Comparison of ENCODE assay signal across 14 cellular contexts in the genomic region with DNA sequence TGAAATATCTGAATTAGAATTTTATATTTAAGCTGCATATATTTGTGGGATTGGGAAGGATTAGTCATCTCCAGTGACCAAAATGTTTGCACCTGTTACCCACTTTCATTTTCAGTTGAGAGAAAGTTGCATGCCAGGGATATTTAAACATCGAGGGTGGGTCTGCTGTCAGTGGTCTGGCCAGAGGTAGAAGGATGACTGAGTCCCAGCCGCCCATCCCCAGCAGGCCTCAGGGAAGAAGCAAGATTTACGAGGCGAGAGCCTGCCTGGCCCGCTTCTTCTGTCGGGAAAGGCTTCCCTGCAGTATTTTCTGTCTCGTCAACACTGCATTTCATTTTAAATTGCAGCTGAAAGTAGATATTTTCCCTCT. TPM values are rescaled to one million over a fixed set of nuclear protein-coding genes. Genes with fewer than 3 reads are reported as not detected.
DNase-seq lines count a peak whose midpoint lies in the region; ATAC-seq and TF ChIP-seq lines count a peak whose summit lies in the region.
"Had no signal": no experiment of that assay in that cellular context is flagged by ENCODE, and none has a peak within 500 bp of the region (broad histone marks: within the 10 kb centered on the region; RNA-seq: fewer than 3 reads in every experiment).

No MANE protein-coding gene starts in this region.

- H3K36me3 ChIP-seq in PC-3 (ENCODE audit: low read depth, low read length) (no peaks in the 10 kb centered on the region), gastroesophageal sphincter (no peaks in the 10 kb centered on the region), spleen (no peaks in the 10 kb centered on the region), prostate gland (no peaks in the 10 kb centered on the region)
- H3K36me3 ChIP-seq: cardiac muscle cell, tibial artery had no signal

- peaks cover 40% of the 10 kb centered on the region for H3K4me1 Mint-ChIP-seq in activated CD4-positive, alpha-beta memory T cell treated with anti-CD3 and anti-CD28 coated beads, Interleukin-2, amount 10 ng/mL, durations not matched to agents 7 days and 5 days
- H3K4me1 Mint-ChIP-seq in activated CD4-positive, alpha-beta memory T cell treated with anti-CD3 and anti-CD28 coated beads for 36 hours (ENCODE audit: low read depth): peaks cover 42% of the 10 kb centered on the region

- peak overlapping the region; percentile 75; the same call in 1 of the 2 replicates for H3K4me3 ChIP-seq in PC-3 (ENCODE audit: low read length)
- no peak overlapping the region for H3K4me3 ChIP-seq in gastroesophageal sphincter
- H3K4me3 ChIP-seq in spleen: no peak overlapping the region
- no peak overlapping the region for H3K4me3 ChIP-seq in prostate gland

- no peak for TF ChIP-seq POLR2A in gastroesophageal sphincter (IDR thresholded peaks at IDR 0.05)
- no peak for TF ChIP-seq POLR2A in spleen (IDR thresholded peaks at IDR 0.05)
- TF ChIP-seq POLR2A in prostate gland (IDR thresholded peaks at IDR 0.05): no peak

- POLR2A ChIA-PET in activated CD4-positive, alpha-beta memory T cell treated with anti-CD3 and anti-CD28 coated beads, Interleukin-2, amount 10 ng/mL, durations not matched to agents 7 days and 5 days (lab: Charles Lee): interaction anchor here (0.6 to 3.3 kb wide), 4 partner anchors 9 to 385 kb away, joined by 3 to 12 read pairs (median 4); no protein-coding TSS in a partner anchor
- POLR2A ChIA-PET in activated CD4-positive, alpha-beta memory T cell treated with anti-CD3 and anti-CD28 coated beads for 36 hours (lab: Charles Lee): no interaction called here
- POLR2A ChIA-PET in PC-3 (lab: Charles Lee; ENCODE audit: unreplicated experiment): no interaction called here

- no peaks in the 10 kb centered on the region for H3K9me3 Mint-ChIP-seq in activated CD4-positive, alpha-beta memory T cell treated with anti-CD3 and anti-CD28 coated beads, Interleukin-2, amount 10 ng/mL, durations not matched to agents 7 days and 5 days
- H3K9me3 Mint-ChIP-seq in activated CD4-positive, alpha-beta memory T cell treated with anti-CD3 and anti-CD28 coated beads for 36 hours: no peaks in the 10 kb centered on the region

- H3K27ac Mint-ChIP-seq in activated CD4-positive, alpha-beta memory T cell treated with anti-CD3 and anti-CD28 coated beads, Interleukin-2, amount 10 ng/mL, durations not matched to agents 7 days and 5 days: no peak overlapping the region
- H3K27ac Mint-ChIP-seq in activated CD4-positive, alpha-beta memory T cell treated with anti-CD3 and anti-CD28 coated beads for 36 hours: no peak overlapping the region

- ATAC-seq in PC-3 (no peak), gastroesophageal sphincter (no peak)

- H3K4me2 ChIP-seq in PC-3 (ENCODE audit: low read length): peak overlapping the region; percentile 89

- H3K27ac ChIP-seq in PC-3 (ENCODE audit: low read length) (no peak overlapping the region), gastroesophageal sphincter (peak overlapping the region in 3 of 4 donors; percentile 91), spleen (peak overlapping the region in 5 of 8 donors; percentile 71 to 91 (median 83)), prostate gland (no peak overlapping the region)
- H3K27ac ChIP-seq: cardiac muscle cell had no signal

- no peak overlapping the region for H3K9ac ChIP-seq in PC-3 (ENCODE audit: low read length)

- intact Hi-C loops in activated CD4-positive, alpha-beta memory T cell treated with anti-CD3 and anti-CD28 coated beads for 36 hours (cut with micrococcal nuclease): loop anchor here (5.0 kb wide), 1 partner anchor 82 kb away; no protein-coding TSS in a partner anchor
- intact Hi-C loops in PC-3 (cut with micrococcal nuclease): no loop called here
- intact Hi-C loops in spleen (cut with DNase I; ENCODE audit: low total_unique reads): no loop called here
- intact Hi-C loops in prostate gland (cut with DNase I): no loop called here

- CTCF ChIA-PET in activated CD4-positive, alpha-beta memory T cell treated with anti-CD3 and anti-CD28 coated beads, Interleukin-2, amount 10 ng/mL, durations not matched to agents 7 days and 5 days (lab: Charles Lee): no interaction called here
- CTCF ChIA-PET in activated CD4-positive, alpha-beta memory T cell treated with anti-CD3 and anti-CD28 coated beads for 36 hours (lab: Charles Lee): interaction anchor here (0.9 to 1.4 kb wide), 3 partner anchors 61 to 186 kb away, joined by 3 to 6 read pairs (median 4); no protein-coding TSS in a partner anchor
- CTCF ChIA-PET in PC-3 (lab: Charles Lee): interaction anchor here (0.5 kb wide), 1 partner anchor 382 kb away, joined by 3 read pairs; a partner anchor contains a TSS

- TF ChIP-seq CTCF in PC-3 (conservative IDR thresholded peaks at IDR 0.05; ENCODE audit: low read depth, low read length) (no peak), gastroesophageal sphincter (IDR thresholded peaks at IDR 0.05) (no peak), spleen (IDR thresholded peaks at IDR 0.05 in 8 of 11, conservative IDR thresholded peaks at IDR 0.05 in 3 of 11) (no peak), prostate gland (IDR thresholded peaks at IDR 0.05) (no peak)

- 55 to 65% methylated on average over 5 to 7 of the region's 7 CpGs for WGBS in gastroesophageal sphincter (ENCODE audit: low coverage in 1 of 2), 2 donors
- 65 to 76% (median 71%) methylated on average over 7 of the region's 7 CpGs for WGBS in spleen, 5 donors
- 39% methylated on average over 7 of the region's 7 CpGs for WGBS in prostate gland

- peaks cover 2% of the 10 kb centered on the region for H3K36me3 Mint-ChIP-seq in activated CD4-positive, alpha-beta memory T cell treated with anti-CD3 and anti-CD28 coated beads, Interleukin-2, amount 10 ng/mL, durations not matched to agents 7 days and 5 days (ENCODE audit: low read depth)
- no peaks in the 10 kb centered on the region for H3K36me3 Mint-ChIP-seq in activated CD4-positive, alpha-beta memory T cell treated with anti-CD3 and anti-CD28 coated beads for 36 hours

- no peak for DNase-seq in activated CD4-positive, alpha-beta memory T cell treated with anti-CD3 and anti-CD28 coated beads, Interleukin-2, amount 10 ng/mL, durations not matched to agents 7 days and 5 days
- DNase-seq in activated CD4-positive, alpha-beta memory T cell treated with anti-CD3 and anti-CD28 coated beads for 36 hours: no peak
- DNase-seq in PC-3 (peak; percentile 54), spleen (no peak), KG1 (lab: John Stamatoyannopoulos, UW) (no peak), prostate gland (ENCODE audit: low spot score) (no peak)
- DNase-seq in activated CD8-positive, alpha-beta memory T cell treated with anti-CD3 and anti-CD28 coated beads, Interleukin-2, amount 50 U/mL, for 48 hours: no peak
- DNase-seq: activated CD4-positive, CD25-positive, alpha-beta regulatory T cell treated with anti-CD3 and anti-CD28 coated beads, Interleukin-2, amount 50 U/mL, for 72 hours; activated effector memory CD4-positive, alpha-beta T cell treated with Interleukin-2 at 50 U/mL for 16 hours; NCI-H1092; small intestine; tibial artery had no signal

- no peaks in the 10 kb centered on the region for H3K27me3 ChIP-seq in PC-3 (ENCODE audit: low read length)
- H3K27me3 ChIP-seq in gastroesophageal sphincter: no peaks in the 10 kb centered on the region
- peaks cover 0 to 21% (median 0%) of the 10 kb centered on the region in 7 donors for H3K27me3 ChIP-seq in spleen (replicated peaks in 1 of 7)
- H3K27me3 ChIP-seq in prostate gland (replicated peaks; ENCODE audit: insufficient read depth): no peaks in the 10 kb centered on the region
- H3K27me3 ChIP-seq: tibial artery had no signal

- no peaks in the 10 kb centered on the region for H3F3A ChIP-seq in PC-3 (ENCODE audit: low read length, unreplicated experiment)

- no peaks in the 10 kb centered on the region for H3K9me2 ChIP-seq in PC-3 (replicated peaks; ENCODE audit: low read length)

- no peak for TF ChIP-seq EP300 in gastroesophageal sphincter (IDR thresholded peaks at IDR 0.05)

- H3K4me1 ChIP-seq in PC-3 (ENCODE audit: insufficient read depth, low read length): peaks cover 23% of the 10 kb centered on the region
- peaks cover 0 to 52% (median 25%) of the 10 kb centered on the region in 3 donors for H3K4me1 ChIP-seq in gastroesophageal sphincter
- peaks cover 17 to 68% (median 51%) of the 10 kb centered on the region in 6 donors for H3K4me1 ChIP-seq in spleen
- peaks cover 5% of the 10 kb centered on the region for H3K4me1 ChIP-seq in prostate gland (replicated peaks)

- H3K9me3 ChIP-seq in PC-3 (ENCODE audit: low read length) (no peaks in the 10 kb centered on the region), gastroesophageal sphincter (no peaks in the 10 kb centered on the region), spleen (no peaks in the 10 kb centered on the region), prostate gland (no peaks in the 10 kb centered on the region)
- H3K9me3 ChIP-seq: tibial artery had no signal

- H3K4me3 Mint-ChIP-seq in activated CD4-positive, alpha-beta memory T cell treated with anti-CD3 and anti-CD28 coated beads, Interleukin-2, amount 10 ng/mL, durations not matched to agents 7 days and 5 days: peak overlapping the region; percentile 63
- H3K4me3 Mint-ChIP-seq in activated CD4-positive, alpha-beta memory T cell treated with anti-CD3 and anti-CD28 coated beads for 36 hours: no peak overlapping the region

- H3K27me3 Mint-ChIP-seq in activated CD4-positive, alpha-beta memory T cell treated with anti-CD3 and anti-CD28 coated beads, Interleukin-2, amount 10 ng/mL, durations not matched to agents 7 days and 5 days: peaks cover 57% of the 10 kb centered on the region
- peaks cover 9% of the 10 kb centered on the region for H3K27me3 Mint-ChIP-seq in activated CD4-positive, alpha-beta memory T cell treated with anti-CD3 and anti-CD28 coated beads for 36 hours

- no peaks in the 10 kb centered on the region for H3K79me2 ChIP-seq in PC-3 (ENCODE audit: low read length)

- H2AFZ ChIP-seq in PC-3 (ENCODE audit: low read length): no peak overlapping the region

- BruUV-seq in PC-3 (replicated peaks; lab: Mats Ljungman, UMichigan): no TSS peak

- H4K20me1 ChIP-seq in PC-3 (ENCODE audit: low read length): no peaks in the 10 kb centered on the region

RNA-seq across cellular contexts. Expression of a gene that starts 1.4 kb away (rescaled TPM):
- total RNA-seq in activated CD4-positive, alpha-beta memory T cell treated with anti-CD3 and anti-CD28 coated beads, Interleukin-2, amount 10 ng/mL, durations not matched to agents 7 days and 5 days: 10 to 100 TPM; 22.3 to 24.1 TPM
- total RNA-seq in activated CD4-positive, alpha-beta memory T cell treated with anti-CD3 and anti-CD28 coated beads for 36 hours: 1 to 10 TPM; 4.6 to 4.8 TPM
- total RNA-seq in PC-3 (2014; rRNA removed): 0.11 and 0.75 TPM in 2 replicates
- 10 to 100 TPM; 20.0 to 38.1 (median 27.8) TPM for total RNA-seq in gastroesophageal sphincter
- total RNA-seq in spleen: 10 to 100 TPM; 25.0 to 54.3 (median 47.2) TPM
- polyA plus RNA-seq in spleen: 1 to 10 TPM; 4.6 to 7.0 (median 6.9) TPM
- total RNA-seq in prostate gland: 10 to 100 TPM; 22.8 to 34.4 TPM

Comparison
In these comparisons a context has a peak if more than half of its experiments do, and no peak if none do; other contexts are left out.
1. H3K27ac ChIP-seq: peak in gastroesophageal sphincter (3 of 4) and spleen (5 of 8); none in PC-3 (single experiment) and prostate gland (0 of 2).